32 cellular contexts compared by ENCODE assay signal in genomic region chr20:3728354-3728753, GRCh38. TPM values are rescaled to one million over a fixed set of nuclear protein-coding genes. Genes with fewer than 3 reads are reported as not detected.
DNase-seq lines count a peak whose midpoint lies in the region; ATAC-seq, FAIRE-seq and TF ChIP-seq lines count a peak whose summit lies in the region.
"Had no signal": no experiment of that assay in that cellular context is flagged by ENCODE, and none has a peak within 500 bp of the region (broad histone marks: within the 10 kb centered on the region; RNA-seq: fewer than 3 reads in every experiment).

No MANE protein-coding gene starts in this region.

- BruUV-seq in PC-3 (replicated peaks; lab: Mats Ljungman, UMichigan) = no TSS peak

- no peak overlapping the region for H3K27ac ChIP-seq in BLaER1 treated with 17β-estradiol and CSF1 and Interleukin-3, amounts not matched to agents 10 nM and 100 nM
- H3K27ac ChIP-seq in PC-3 (ENCODE audit: low read length) (no peak overlapping the region), kidney (ENCODE audit: low read depth in 2 of 2, low read length in 2 of 2) (no peak overlapping the region), spleen (peak overlapping the region in 2 of 8 donors; percentile 6 to 14)
- H3K27ac ChIP-seq: C4-2B, neural progenitor cell, SK-N-MC had no signal

- POLR2A ChIA-PET in PC-3 (lab: Charles Lee; ENCODE audit: unreplicated experiment) = no interaction called here

- TF ChIP-seq CTCF in PC-3 (conservative IDR thresholded peaks at IDR 0.05; ENCODE audit: low read depth, low read length) = no peak
- TF ChIP-seq CTCF in kidney (IDR thresholded peaks at IDR 0.05; ENCODE audit: borderline replicate concordance, extremely low read depth, insufficient read depth) = no peak
- TF ChIP-seq CTCF in spleen (IDR thresholded peaks at IDR 0.05 in 8 of 11, conservative IDR thresholded peaks at IDR 0.05 in 3 of 11) = no peak
- no peak for TF ChIP-seq CTCF in D721Med (IDR thresholded peaks at IDR 0.05; ENCODE audit: insufficient read depth, missing control alignments)

- intact Hi-C loops in PC-3 (cut with micrococcal nuclease) (no loop called here), kidney (cut with DNase I) (no loop called here), spleen (cut with DNase I; ENCODE audit: low total_unique reads) (no loop called here)

- no peaks in the 10 kb centered on the region for H3K36me3 ChIP-seq in BLaER1 treated with 17β-estradiol and CSF1 and Interleukin-3, amounts not matched to agents 10 nM and 100 nM
- no peaks in the 10 kb centered on the region for H3K36me3 ChIP-seq in PC-3 (ENCODE audit: low read depth, low read length)
- H3K36me3 ChIP-seq in kidney (ENCODE audit: control insufficient read depth in 1 of 2, insufficient read depth in 2 of 2, low read length in 2 of 2) = no peaks in the 10 kb centered on the region
- H3K36me3 ChIP-seq in spleen = no peaks in the 10 kb centered on the region
- H3K36me3 ChIP-seq: esophagus squamous epithelium, neural progenitor cell, right atrium auricular region, transverse colon had no signal

- H3K9me2 ChIP-seq in PC-3 (replicated peaks; ENCODE audit: low read length) = no peaks in the 10 kb centered on the region

- no peak overlapping the region for H3K9ac ChIP-seq in BLaER1 treated with 17β-estradiol and CSF1 and Interleukin-3, amounts not matched to agents 10 nM and 100 nM
- no peak overlapping the region for H3K9ac ChIP-seq in PC-3 (ENCODE audit: low read length)
- H3K9ac ChIP-seq in kidney (ENCODE audit: low read length in 2 of 2) = no peak overlapping the region
- H3K9ac ChIP-seq: neural progenitor cell had no signal

- peaks cover 27 to 60% (median 45%) of the 10 kb centered on the region in 10 experiments for H3K4me1 ChIP-seq in BLaER1 treated with 17β-estradiol and CSF1 and Interleukin-3, amounts not matched to agents 10 nM and 100 nM
- peaks cover 20% of the 10 kb centered on the region for H3K4me1 ChIP-seq in PC-3 (ENCODE audit: insufficient read depth, low read length)
- H3K4me1 ChIP-seq in kidney (ENCODE audit: control insufficient read depth in 1 of 2, insufficient read depth in 1 of 2, low read depth in 1 of 2, low read length in 2 of 2) = no peaks in the 10 kb centered on the region
- peaks cover 0 to 52% (median 18%) of the 10 kb centered on the region in 6 donors for H3K4me1 ChIP-seq in spleen
- H3K4me1 ChIP-seq: transverse colon had no signal

- 77 to 90% (median 85%) methylated on average over 5 of the region's 5 CpGs for WGBS in spleen, 5 donors

- peak overlapping the region; percentile 11 to 84 (median 47); a peak in 20 of 22 replicates for H3K4me2 ChIP-seq in BLaER1 treated with 17β-estradiol and CSF1 and Interleukin-3, amounts not matched to agents 10 nM and 100 nM
- peak overlapping the region; percentile 8; the same call in 1 of the 2 replicates for H3K4me2 ChIP-seq in PC-3 (ENCODE audit: low read length)
- H3K4me2 ChIP-seq: neural progenitor cell had no signal

- no peaks in the 10 kb centered on the region for H3F3A ChIP-seq in PC-3 (ENCODE audit: low read length, unreplicated experiment)

- no peak for TF ChIP-seq POLR2A in spleen (IDR thresholded peaks at IDR 0.05)

- ATAC-seq in PC-3 (no peak), HG03520 (IDR thresholded peaks at IDR 0.05; ENCODE audit: unreplicated experiment) (no peak)
- ATAC-seq: activated T-cell treated with anti-CD3 and anti-CD28 coated beads, Interleukin-2, amount 50 U/mL, for 72 hours; K562; left colon; T-helper 17 cell had no signal

- no peak overlapping the region for H2AFZ ChIP-seq in PC-3 (ENCODE audit: low read length)

- CTCF ChIA-PET in PC-3 (lab: Charles Lee) = no interaction called here

- no peak for DNase-seq in PC-3
- DNase-seq in kidney = peak; percentile 61
- peak; percentile 33 for DNase-seq in spleen
- DNase-seq in stimulated activated CD4-positive, alpha-beta T cell treated with anti-CD3 and anti-CD28 coated beads, Interleukin-4, amount 100 ng/mL, for 24 hours = no peak
- DNase-seq in NCI-H187 treated with DMSO at 0.1 percent for 48 hours (lab: John Stamatoyannopoulos, UW) = no peak
- no peak for DNase-seq in D721Med (ENCODE audit: insufficient read length, low spot score)
- DNase-seq: activated CD4-positive, CD25-positive, alpha-beta regulatory T cell; activated T-cell treated with anti-CD3 and anti-CD28 coated beads, Interleukin-2, amount 50 U/mL, for 72 hours; esophagus squamous epithelium; GOT3; immature natural killer cell; left colon; MM.1S; NCI-H1417; NCI-H2029 treated with DMSO at 0.1 percent for 48 hours; NCI-H526; OCI-M1; T-helper 17 cell; transverse colon had no signal

- no peaks in the 10 kb centered on the region for H3K79me2 ChIP-seq in PC-3 (ENCODE audit: low read length)

- H4K20me1 ChIP-seq in BLaER1 treated with 17β-estradiol and CSF1 and Interleukin-3, amounts not matched to agents 10 nM and 100 nM = no peaks in the 10 kb centered on the region
- H4K20me1 ChIP-seq in PC-3 (ENCODE audit: low read length) = no peaks in the 10 kb centered on the region

- 0 out of 22 replicates have a peak, but pooled peaks cover 0 to under 1% (median 0%) of the 10 kb centered on the region in 11 experiments for H3K9me3 ChIP-seq in BLaER1 treated with 17β-estradiol and CSF1 and Interleukin-3, amounts not matched to agents 10 nM and 100 nM (replicated peaks in 1 of 11)
- no peaks in the 10 kb centered on the region for H3K9me3 ChIP-seq in PC-3 (ENCODE audit: low read length)
- H3K9me3 ChIP-seq in kidney (ENCODE audit: control insufficient read depth in 1 of 2, low read length in 2 of 2) = no peaks in the 10 kb centered on the region
- no peaks in the 10 kb centered on the region for H3K9me3 ChIP-seq in spleen
- H3K9me3 ChIP-seq: Caco-2, esophagus squamous epithelium, right atrium auricular region, transverse colon had no signal

- H3K4me3 ChIP-seq in BLaER1 treated with 17β-estradiol and CSF1 and Interleukin-3, amounts not matched to agents 10 nM and 100 nM = no peak overlapping the region
- H3K4me3 ChIP-seq in PC-3 (ENCODE audit: low read length) (no peak overlapping the region), kidney (ENCODE audit: low read length in 2 of 2) (no peak overlapping the region), spleen (no peak overlapping the region)
- H3K4me3 ChIP-seq: K562, neural progenitor cell, transverse colon had no signal

- H3K27me3 ChIP-seq in BLaER1 treated with 17β-estradiol and CSF1 and Interleukin-3, amounts not matched to agents 10 nM and 100 nM = peaks cover 18 to 29% (median 25%) of the 10 kb centered on the region in 11 experiments
- H3K27me3 ChIP-seq in PC-3 (ENCODE audit: low read length) (no peaks in the 10 kb centered on the region), spleen (replicated peaks in 1 of 7) (peaks cover 0 to 78% (median 10%) of the 10 kb centered on the region in 7 donors)
- H3K27me3 ChIP-seq: right atrium auricular region had no signal

- FAIRE-seq in kidney (lab: Jason Lieb, UNC) = no peak
- FAIRE-seq in D721Med (lab: Jason Lieb, UNC) = no peak
- FAIRE-seq: endometrium, frontal cortex, G401.6, TTC549 had no signal

RNA-seq across cellular contexts. Expression of gene HSPA12B, which starts 4.1 kb away (rescaled TPM):
- total RNA-seq in PC-3 (2014; rRNA removed) (not detected in 2 replicates), kidney (18.9 TPM), spleen (10 to 100 TPM; 12.6 to 74.0 (median 29.9) TPM)
- polyA plus RNA-seq in kidney (ENCODE audit: insufficient read depth, low read depth, low replicate concordance) (8.7 TPM), spleen (10 to 100 TPM in 2 of 3 donors, 1 to 10 TPM in 1; 5.7 to 41.6 (median 21.3) TPM)
- total RNA-seq: activated T-cell treated with anti-CD3 and anti-CD28 coated beads, Interleukin-2, amount 50 U/mL, for 72 hours; Caco-2; T-helper 17 cell had no signal

RNA-seq across cellular contexts. Expression of gene SIGLEC1, which starts 16.0 kb away (rescaled TPM):
- not detected in 2 replicates for total RNA-seq in PC-3 (2014; rRNA removed)
- 20.2 TPM for total RNA-seq in kidney
- 2.4 TPM for polyA plus RNA-seq in kidney (ENCODE audit: insufficient read depth, low read depth, low replicate concordance)
- total RNA-seq in spleen = 10 to 100 TPM in 5 of 7 donors, 1 to 10 TPM in 2; 3.0 to 50.2 (median 21.9) TPM
- polyA plus RNA-seq in spleen = 10 to 100 TPM in 2 of 3 donors, 1 to 10 TPM in 1; 8.1 to 18.4 (median 11.0) TPM
- total RNA-seq: Caco-2, dermis microvascular lymphatic vessel endothelial cell had no signal
- polyA plus RNA-seq: K562 had no signal

RNA-seq across cellular contexts. Expression of gene ADISSP, which starts 39.2 kb away (rescaled TPM):
- total RNA-seq in PC-3 (2014; rRNA removed) = 244 and 307 TPM in 2 replicates
- 26.3 TPM for total RNA-seq in kidney
- 31.8 TPM for polyA plus RNA-seq in kidney (ENCODE audit: insufficient read depth, low read depth, low replicate concordance)
- 10 to 100 TPM; 29.4 to 42.4 (median 35.1) TPM for total RNA-seq in spleen
- polyA plus RNA-seq in spleen = 10 to 100 TPM; 31.3 to 55.5 (median 36.8) TPM

RNA-seq across cellular contexts. Expression of gene ADAM33, which starts 46.5 kb away (rescaled TPM):
- total RNA-seq in PC-3 (2014; rRNA removed) (0.11 TPM in 1 of 2 replicates, not detected in the other), kidney (4.3 TPM), spleen (10 to 100 TPM in 3 of 7 donors, 1 to 10 TPM in 4; 4.0 to 10.7 (median 9.1) TPM)
- polyA plus RNA-seq in kidney (ENCODE audit: insufficient read depth, low read depth, low replicate concordance) (4.1 TPM), spleen (10 to 100 TPM in 1 of 3 donors, 1 to 10 TPM in 2; 5.9 to 31.6 (median 9.5) TPM)
- total RNA-seq: activated T-cell treated with anti-CD3 and anti-CD28 coated beads, Interleukin-2, amount 50 U/mL, for 72 hours; dermis microvascular lymphatic vessel endothelial cell; K562; T-helper 17 cell had no signal
- polyA plus RNA-seq: immature natural killer cell, K562 had no signal

RNA-seq across cellular contexts. Expression of gene SPEF1, which starts 52.9 kb away (rescaled TPM):
- total RNA-seq in PC-3 (2014; rRNA removed) = 2.0 and 2.6 TPM in 2 replicates
- 3.4 TPM for total RNA-seq in kidney
- 3.8 TPM for polyA plus RNA-seq in kidney (ENCODE audit: insufficient read depth, low read depth, low replicate concordance)
- total RNA-seq in spleen = not detected
- polyA plus RNA-seq in spleen = under 1 TPM in 2 of 3 donors, not detected in 1; 0.06 to 0.11 TPM
- total RNA-seq: Caco-2, K562 had no signal
- polyA plus RNA-seq: immature natural killer cell, K562 had no signal

Comparison
In these comparisons a context has a peak if more than half of its experiments do, and no peak if none do; other contexts are left out.
1. DNase-seq: peak in kidney (single experiment) and spleen (single experiment); none in PC-3 (single experiment), stimulated activated CD4-positive, alpha-beta T cell treated with anti-CD3 and anti-CD28 coated beads, Interleukin-4, amount 100 ng/mL, for 24 hours (single experiment), NCI-H187 treated with DMSO at 0.1 percent for 48 hours (single experiment) and D721Med (single experiment).
2. RNA of gene HSPA12B, which starts 4.1 kb away (total RNA-seq): 12.6 to 74.0 TPM in spleen and 18.9 TPM in kidney (single experiment); not detected in PC-3; every median in the first group is over 10 times any median in the second.